Comparison of ENCODE assay signal across 8 cellular contexts in genomic region chr12:50505386-50505827, GRCh38. TPM values are rescaled to one million over a fixed set of nuclear protein-coding genes. Genes with fewer than 3 reads are reported as not detected.
DNase-seq lines count a peak whose midpoint lies in the region; ATAC-seq, FAIRE-seq and TF ChIP-seq lines count a peak whose summit lies in the region.

No MANE protein-coding gene starts in this region.

- H3K4me2 ChIP-seq in A549, result peak overlapping the region; percentile 88

- no TSS peak for BruUV-seq in MCF 10A (replicated peaks; lab: Mats Ljungman, UMichigan)

- peaks cover 6% of the 10 kb centered on the region; the same call in 2 of the 3 replicates for H3K9me3 ChIP-seq in A549

- no peaks in the 10 kb centered on the region for H3K27me3 Mint-ChIP-seq in MCF 10A (ENCODE audit: insufficient read depth, unreplicated experiment)

- peak overlapping the region; percentile 62 for H3K4me3 ChIP-seq in A549

- FAIRE-seq in A549 (lab: Jason Lieb, UNC), result no peak

- intact Hi-C loops in MCF 10A (cut with micrococcal nuclease), result loop anchor here (2.0 to 5.0 kb wide), 3 partner anchors 27 to 117 kb away; no protein-coding TSS in a partner anchor

- in situ Hi-C loops in SK-MEL-5 (cut with HindIII; ENCODE audit: low pct_unique_long_range_greater_than_20kb, low sequenced_read_pairs), result no loop called here

- no peak for TF ChIP-seq EP300 in A549 (IDR thresholded peaks at IDR 0.05)

- H3K4me1 ChIP-seq in A549, result peaks cover 43% of the 10 kb centered on the region

- TF ChIP-seq RAD21 in A549 (conservative IDR thresholded peaks at IDR 0.05 in 1 of 2, IDR thresholded peaks at IDR 0.05 in 1 of 2), result 0 out of 5 replicates have a peak, but pooled peaks of 1 of the 2 experiments have one; percentile 4

- no peak for TF ChIP-seq CTCF in A549 (IDR thresholded peaks at IDR 0.05)
- TF ChIP-seq CTCF in MCF 10A (IDR thresholded peaks at IDR 0.05; ENCODE audit: unreplicated experiment), result no peak

- H3K4me1 Mint-ChIP-seq in MCF 10A (ENCODE audit: insufficient read depth, unreplicated experiment), result peaks cover 41% of the 10 kb centered on the region

- H3K4me3 Mint-ChIP-seq in MCF 10A (ENCODE audit: unreplicated experiment), result peak overlapping the region; percentile 97

- H3K27ac Mint-ChIP-seq in MCF 10A (ENCODE audit: low read depth, unreplicated experiment), result peak overlapping the region; percentile 87

- peaks cover 6% of the 10 kb centered on the region for H3K36me3 Mint-ChIP-seq in MCF 10A (ENCODE audit: insufficient read depth, unreplicated experiment)

- H3K27ac ChIP-seq in A549, result peak overlapping the region; percentile 88 to 94

- WGBS in A549 (ENCODE audit: missing lambda C conversion rate), result 8% methylated on average over 13 of the region's 13 CpGs

- POLR2A ChIA-PET in A549 (lab: Yijun Ruan, JAX), result interaction anchor here (0.8 kb wide), 2 partner anchors 33 to 135 kb away, joined by 3 read pairs; no protein-coding TSS in a partner anchor
- POLR2A ChIA-PET in MCF 10A (lab: Yijun Ruan, JAX), result interaction anchor here (0.5 to 7.0 kb wide), 24 partner anchors 14 to 480 kb away, joined by 3 to 95 read pairs (median 4); partner anchors contain the start of gene ATF1

- no peaks in the 10 kb centered on the region for H3K9me3 Mint-ChIP-seq in MCF 10A (ENCODE audit: unreplicated experiment)

- no peak for TF ChIP-seq POLR2A in A549 (IDR thresholded peaks at IDR 0.05; ENCODE audit: low read length)
- no peak for TF ChIP-seq POLR2A in GM18505 (IDR thresholded peaks at IDR 0.05; ENCODE audit: borderline replicate concordance, extremely low read depth, insufficient read depth, insufficient read length)

- CTCF ChIA-PET in A549 (lab: Yijun Ruan, JAX) (interaction anchor here (0.6 to 8.4 kb wide), 59 partner anchors 8 to 709 kb away, joined by 3 to 182 read pairs (median 6); partner anchors contain the start of gene ATF1), MCF 10A (lab: Yijun Ruan, JAX) (interaction anchor here (0.6 to 6.7 kb wide), 25 partner anchors 13 to 1520 kb away, joined by 3 to 81 read pairs (median 4); no protein-coding TSS in a partner anchor)

- DNase-seq in A549 (ENCODE audit: low read depth in 1 of 2, low spot score in 1 of 2), result no peak
- DNase-seq in SK-MEL-5 (ENCODE audit: low read depth, low spot score), result peak; percentile 56
- DNase-seq in MCF 10A (ENCODE audit: unreplicated experiment), result peak; percentile 34
- DNase-seq in kidney tubule cell (ENCODE audit: low spot score), result peak; percentile 34
- DNase-seq in stimulated activated CD4-positive, alpha-beta T cell treated with anti-CD3 and anti-CD28 coated beads, Interleukin-15, amount 100 ng/mL, for 48 hours (ENCODE audit: low read depth in 2 of 2), result peak; percentile 6 to 25
- no peak for DNase-seq in glomerular visceral epithelial cell (ENCODE audit: extremely low spot score)

- ATAC-seq in A549 (peak; percentile 58 to 59), GM18505 (IDR thresholded peaks at IDR 0.05; ENCODE audit: unreplicated experiment) (peak; percentile 23), HG03039 (IDR thresholded peaks at IDR 0.05; ENCODE audit: unreplicated experiment) (peak; percentile 21)

TF ChIP-seq in A549, 52 proteins besides CTCF, POLR2A, EP300 and RAD21:
- TF ChIP-seq MAX (IDR thresholded peaks at IDR 0.05) (peak; percentile 4; the same call in 1 of the 2 replicates), HDAC2 (IDR thresholded peaks at IDR 0.05) (no peak), EHF (CRISPR knock-in tag; IDR thresholded peaks at IDR 0.05) (no peak)

RNA-seq across cellular contexts. Expression of gene DIP2B, which starts 0.6 kb away (rescaled TPM):
- polyA plus RNA-seq in A549 (2011; rRNA removed), result 29.3 and 32.8 TPM in 2 replicates
- 10.6 and 13.3 TPM in 2 replicates for polyA plus RNA-seq in A549 (2012; cell fraction: cytosol; rRNA removed)
- 13.1 and 18.6 TPM in 2 replicates for polyA plus RNA-seq in A549 (2012; cell fraction: nucleus; rRNA removed)
- 16.2 to 16.9 TPM (median 16.4 TPM) in 3 replicates for polyA plus RNA-seq in A549 (2017; fragmentation: RNase III; extraction: RNeasy Plus Mini Kit Qiagen cat#74134 plus additional on column Dnase treatment)
- polyA minus RNA-seq in A549 (2011; rRNA and poly(A)+ RNA removed), result 71.4 and 73.4 TPM in 2 replicates
- 49.0 and 54.1 TPM in 2 replicates for total RNA-seq in SK-MEL-5 (2014; rRNA removed; shearing (Covaris generic))
- polyA plus RNA-seq in SK-MEL-5 (2015; cell fraction: cytosol; rRNA removed), result 38.2 and 51.5 TPM in 2 replicates
- 47.3 and 57.1 TPM in 2 replicates for polyA plus RNA-seq in SK-MEL-5 (2015; cell fraction: nucleus; rRNA removed)
- total RNA-seq in MCF 10A (2022), result 18.8 and 19.0 TPM in 2 replicates

Comparison
In these comparisons a context has a peak if more than half of its experiments do, and no peak if none do; other contexts are left out.
1. DNase-seq: peak in SK-MEL-5 (single experiment), MCF 10A (single experiment), kidney tubule cell (single experiment) and stimulated activated CD4-positive, alpha-beta T cell treated with anti-CD3 and anti-CD28 coated beads, Interleukin-15, amount 100 ng/mL, for 48 hours (2 of 2); none in A549 (0 of 2) and glomerular visceral epithelial cell (single experiment).
2. Peak in every context shown above with its lines, with median percentiles within 50 percentile points of each other: ATAC-seq.